8 cellular contexts compared by ENCODE assay signal in genomic region chr11:11842426-11843008, GRCh38. TPM values are rescaled to one million over a fixed set of nuclear protein-coding genes. Genes with fewer than 3 reads are reported as not detected.
DNase-seq lines count a peak whose midpoint lies in the region; ATAC-seq and TF ChIP-seq lines count a peak whose summit lies in the region.

No MANE protein-coding gene starts in this region.

- peaks cover 12% of the 10 kb centered on the region for H3K4me1 Mint-ChIP-seq in activated CD4-positive, alpha-beta memory T cell treated with anti-CD3 and anti-CD28 coated beads, Interleukin-2, amount 10 ng/mL, durations not matched to agents 7 days and 5 days
- H3K4me1 Mint-ChIP-seq in naive B cell = peaks cover 9 to 23% (median 17%) of the 10 kb centered on the region in 3 donors

- H3K36me3 Mint-ChIP-seq in activated CD4-positive, alpha-beta memory T cell treated with anti-CD3 and anti-CD28 coated beads, Interleukin-2, amount 10 ng/mL, durations not matched to agents 7 days and 5 days (ENCODE audit: low read depth) = no peaks in the 10 kb centered on the region
- H3K36me3 Mint-ChIP-seq in naive B cell = no peaks in the 10 kb centered on the region

- peak; percentile 62 for DNase-seq in AG09319 (ENCODE audit: extremely low read depth, low read depth)
- DNase-seq in NCI-H526 (lab: John Stamatoyannopoulos, UW) = peak; percentile 64 to 83
- DNase-seq in activated CD4-positive, alpha-beta memory T cell treated with anti-CD3 and anti-CD28 coated beads, Interleukin-2, amount 10 ng/mL, durations not matched to agents 7 days and 5 days = peak; percentile 72
- DNase-seq in naive B cell = no peak
- peak; percentile 62 for DNase-seq in stomach

- peak overlapping the region; percentile 60 to 82 (median 72) for H3K4me3 ChIP-seq in stomach

- peak; percentile 44 for ATAC-seq in GM18868 (IDR thresholded peaks at IDR 0.05; ENCODE audit: unreplicated experiment)
- ATAC-seq in HG03103 (IDR thresholded peaks at IDR 0.05; ENCODE audit: low read depth, unreplicated experiment) = peak; percentile 38
- peak; percentile 80 for ATAC-seq in esophagus mucosa
- ATAC-seq in naive B cell (ENCODE audit: low read depth in 2 of 2) = peak; percentile 38 to 45

- no peaks in the 10 kb centered on the region for H3K9me3 ChIP-seq in stomach

- peak overlapping the region; percentile 95 to 99 (median 98) for H3K27ac ChIP-seq in stomach

- no peaks in the 10 kb centered on the region for H3K27me3 ChIP-seq in stomach

- TF ChIP-seq CTCF in AG09319 (IDR thresholded peaks at IDR 0.05; ENCODE audit: low read depth, low read length) (no peak), stomach (IDR thresholded peaks at IDR 0.05) (no peak)

- TF ChIP-seq EP300 in stomach (IDR thresholded peaks at IDR 0.05) = no peak

- CTCF ChIA-PET in activated CD4-positive, alpha-beta memory T cell treated with anti-CD3 and anti-CD28 coated beads, Interleukin-2, amount 10 ng/mL, durations not matched to agents 7 days and 5 days (lab: Charles Lee) = interaction anchor here (0.7 to 4.5 kb wide), 4 partner anchors 13 to 394 kb away, joined by 3 to 26 read pairs (median 5); no protein-coding TSS in a partner anchor

- WGBS in stomach, 5 donors = 0 to 1% (median 0%) methylated on average over 17 of the region's 17 CpGs

- H3K27me3 Mint-ChIP-seq in activated CD4-positive, alpha-beta memory T cell treated with anti-CD3 and anti-CD28 coated beads, Interleukin-2, amount 10 ng/mL, durations not matched to agents 7 days and 5 days = peaks cover 13% of the 10 kb centered on the region
- peaks cover 4 to 9% (median 8%) of the 10 kb centered on the region in 3 donors for H3K27me3 Mint-ChIP-seq in naive B cell

- TF ChIP-seq POLR2A in stomach (IDR thresholded peaks at IDR 0.05) = peak in 2 of 4 donors; percentile 11 to 43

- H3K9me3 Mint-ChIP-seq in activated CD4-positive, alpha-beta memory T cell treated with anti-CD3 and anti-CD28 coated beads, Interleukin-2, amount 10 ng/mL, durations not matched to agents 7 days and 5 days = no peaks in the 10 kb centered on the region
- no peaks in the 10 kb centered on the region for H3K9me3 Mint-ChIP-seq in naive B cell

- no peaks in the 10 kb centered on the region for H3K36me3 ChIP-seq in stomach

- no peak overlapping the region for H3K27ac Mint-ChIP-seq in activated CD4-positive, alpha-beta memory T cell treated with anti-CD3 and anti-CD28 coated beads, Interleukin-2, amount 10 ng/mL, durations not matched to agents 7 days and 5 days
- H3K27ac Mint-ChIP-seq in naive B cell = no peak overlapping the region

- no peak overlapping the region for H3K4me3 Mint-ChIP-seq in activated CD4-positive, alpha-beta memory T cell treated with anti-CD3 and anti-CD28 coated beads, Interleukin-2, amount 10 ng/mL, durations not matched to agents 7 days and 5 days
- no peak overlapping the region for H3K4me3 Mint-ChIP-seq in naive B cell

- intact Hi-C loops in stomach (cut with DNase I; ENCODE audit: low total_unique reads) = no loop called here

- POLR2A ChIA-PET in activated CD4-positive, alpha-beta memory T cell treated with anti-CD3 and anti-CD28 coated beads, Interleukin-2, amount 10 ng/mL, durations not matched to agents 7 days and 5 days (lab: Charles Lee) = interaction anchor here (0.6 to 4.7 kb wide), 18 partner anchors 10 to 1034 kb away, joined by 3 to 31 read pairs (median 5); partner anchors contain the start of gene EIF4G2

- H3K4me1 ChIP-seq in stomach = peaks cover 23 to 52% (median 41%) of the 10 kb centered on the region in 4 donors

RNA-seq across cellular contexts. Expression of gene USP47, which starts 0.7 kb away (rescaled TPM):
- total RNA-seq in activated CD4-positive, alpha-beta memory T cell treated with anti-CD3 and anti-CD28 coated beads, Interleukin-2, amount 10 ng/mL, durations not matched to agents 7 days and 5 days = 10 to 100 TPM; 38.9 to 41.7 TPM
- total RNA-seq in esophagus mucosa (26.2 TPM), stomach (100 to 1,000 TPM in 2 of 5 donors, 10 to 100 TPM in 3; 35.6 to 200 (median 93.3) TPM)
- polyA plus RNA-seq in naive B cell (ENCODE audit: low read depth in 6 of 6) (10 to 100 TPM; 28.5 to 51.7 (median 33.3) TPM), stomach (10 to 100 TPM; 14.6 to 22.6 (median 16.9) TPM)
